20 cellular contexts compared by ENCODE assay signal in genomic region chr7:70208236-70209063, GRCh38.
DNase-seq lines count a peak whose midpoint lies in the region; ATAC-seq, FAIRE-seq and TF ChIP-seq lines count a peak whose summit lies in the region.
"Had no signal": no experiment of that assay in that cellular context is flagged by ENCODE, and none has a peak within 500 bp of the region (broad histone marks: within the 10 kb centered on the region; RNA-seq: fewer than 3 reads in every experiment).

No MANE protein-coding gene starts in this region.

- TF ChIP-seq POLR2A in esophagus squamous epithelium (IDR thresholded peaks at IDR 0.05) = no peak

- H3K4me3 ChIP-seq in astrocyte (ENCODE audit: insufficient read depth, low read depth, low read length) = no peak overlapping the region
- H3K4me3 ChIP-seq in esophagus squamous epithelium = no peak overlapping the region
- H3K4me3 ChIP-seq: body of pancreas, coronary artery, left ventricle myocardium inferior had no signal

- H3K79me2 ChIP-seq in astrocyte (ENCODE audit: insufficient read depth, low read length) = no peaks in the 10 kb centered on the region

- H3K4me1 ChIP-seq in astrocyte (ENCODE audit: insufficient read depth, low read length) (peaks cover 12% of the 10 kb centered on the region), esophagus squamous epithelium (no peaks in the 10 kb centered on the region)
- H3K4me1 ChIP-seq: left ventricle myocardium inferior had no signal

- no peak overlapping the region for H3K9ac ChIP-seq in astrocyte (ENCODE audit: low read length)

- H3K9me3 Mint-ChIP-seq in activated naive CD4-positive, alpha-beta T cell treated with anti-CD3 and anti-CD28 coated beads, Interleukin-2, amount 50 U/mL, for 72 hours = no peaks in the 10 kb centered on the region
- peaks cover 2% of the 10 kb centered on the region for H3K9me3 Mint-ChIP-seq in activated naive CD4-positive, alpha-beta T cell treated with anti-CD3 and anti-CD28 coated beads for 36 hours
- no peaks in the 10 kb centered on the region for H3K9me3 Mint-ChIP-seq in astrocyte (ENCODE audit: unreplicated experiment)
- no peaks in the 10 kb centered on the region for H3K9me3 Mint-ChIP-seq in activated naive CD8-positive, alpha-beta T cell treated with anti-CD3 and anti-CD28 coated beads for 36 hours

- CTCF ChIA-PET in activated naive CD4-positive, alpha-beta T cell treated with anti-CD3 and anti-CD28 coated beads for 36 hours (lab: Charles Lee) = no interaction called here

- peak; percentile 30 to 34 for ATAC-seq in activated naive CD4-positive, alpha-beta T cell treated with anti-CD3 and anti-CD28 coated beads, Interleukin-2, amount 50 U/mL, for 72 hours
- ATAC-seq: body of pancreas had no signal

- no peak overlapping the region for H2AFZ ChIP-seq in astrocyte (ENCODE audit: low read depth, low read length)

- H3K4me1 Mint-ChIP-seq in activated naive CD4-positive, alpha-beta T cell treated with anti-CD3 and anti-CD28 coated beads for 36 hours (ENCODE audit: low read depth) = no peaks in the 10 kb centered on the region
- peaks cover 2% of the 10 kb centered on the region for H3K4me1 Mint-ChIP-seq in astrocyte (ENCODE audit: low read depth, unreplicated experiment)
- H3K4me1 Mint-ChIP-seq in activated naive CD8-positive, alpha-beta T cell treated with anti-CD3 and anti-CD28 coated beads for 36 hours = no peaks in the 10 kb centered on the region
- H3K4me1 Mint-ChIP-seq: activated naive CD4-positive, alpha-beta T cell treated with anti-CD3 and anti-CD28 coated beads, Interleukin-2, amount 10 ng/mL, durations not matched to agents 7 days and 5 days; CD14-positive monocyte had no signal

- H3K27me3 Mint-ChIP-seq in activated naive CD4-positive, alpha-beta T cell treated with anti-CD3 and anti-CD28 coated beads for 36 hours (ENCODE audit: low read depth) = no peaks in the 10 kb centered on the region
- H3K27me3 Mint-ChIP-seq in astrocyte (ENCODE audit: low read depth, unreplicated experiment) = no peaks in the 10 kb centered on the region
- no peaks in the 10 kb centered on the region for H3K27me3 Mint-ChIP-seq in activated naive CD8-positive, alpha-beta T cell treated with anti-CD3 and anti-CD28 coated beads for 36 hours
- H3K27me3 Mint-ChIP-seq: activated naive CD4-positive, alpha-beta T cell treated with anti-CD3 and anti-CD28 coated beads, Interleukin-2, amount 10 ng/mL, durations not matched to agents 7 days and 5 days had no signal

- no peak for TF ChIP-seq CTCF in astrocyte (IDR thresholded peaks at IDR 0.05; ENCODE audit: insufficient read depth, low read depth, low read length)
- no peak for TF ChIP-seq CTCF in esophagus squamous epithelium (IDR thresholded peaks at IDR 0.05)

- H3K27ac ChIP-seq in astrocyte (ENCODE audit: low read depth, low read length) (no peak overlapping the region), esophagus squamous epithelium (no peak overlapping the region)
- H3K27ac ChIP-seq: body of pancreas, coronary artery, left ventricle myocardium inferior had no signal

- intact Hi-C loops in activated naive CD4-positive, alpha-beta T cell treated with anti-CD3 and anti-CD28 coated beads for 36 hours (cut with micrococcal nuclease) = no loop called here
- intact Hi-C loops in esophagus squamous epithelium (cut with DNase I) = no loop called here

- no peak for DNase-seq in activated naive CD4-positive, alpha-beta T cell treated with anti-CD3 and anti-CD28 coated beads, Interleukin-2, amount 50 U/mL, for 72 hours (ENCODE audit: low spot score in 2 of 2)
- DNase-seq in activated naive CD4-positive, alpha-beta T cell treated with anti-CD3 and anti-CD28 coated beads for 36 hours = no peak
- DNase-seq in astrocyte (ENCODE audit: low read depth) (peak; percentile 66), foreskin melanocyte (peak; percentile 73), urothelium cell line (ENCODE audit: low spot score) (peak; percentile 17), esophagus squamous epithelium (lab: John Stamatoyannopoulos, UW) (no peak)
- DNase-seq in activated CD4-positive, alpha-beta T cell treated with anti-CD3 and anti-CD28 coated beads for 4 hours = no peak
- DNase-seq in activated naive CD8-positive, alpha-beta T cell treated with anti-CD3 and anti-CD28 coated beads for 36 hours = no peak
- DNase-seq: activated CD4-positive, alpha-beta T cell treated with anti-CD3 and anti-CD28 coated beads, Interleukin-2, amount 50 U/mL, for 4 hours; activated naive CD4-positive, alpha-beta T cell treated with anti-CD3 and anti-CD28 coated beads, Interleukin-2, amount 10 ng/mL, durations not matched to agents 7 days and 5 days; body of pancreas; DMS 273 treated with DMSO at 0.1 percent for 48 hours; left ventricle myocardium inferior; NCI-H1436; NCI-H2171; nucleus accumbens; SHP77 treated with DMSO at 0.1 percent for 48 hours had no signal

- H3K27me3 ChIP-seq in astrocyte (ENCODE audit: insufficient read depth, low read length) (no peaks in the 10 kb centered on the region), esophagus squamous epithelium (no peaks in the 10 kb centered on the region)
- H3K27me3 ChIP-seq: body of pancreas had no signal

- H3K4me2 ChIP-seq in astrocyte (ENCODE audit: low read length) = peak overlapping the region; percentile 64

- H3K9me3 ChIP-seq in astrocyte (ENCODE audit: insufficient read depth, low read depth, low read length) = no peaks in the 10 kb centered on the region
- H3K9me3 ChIP-seq in esophagus squamous epithelium = no peaks in the 10 kb centered on the region
- H3K9me3 ChIP-seq: body of pancreas, left ventricle myocardium inferior had no signal

- H4K20me1 ChIP-seq in astrocyte (ENCODE audit: insufficient read depth, low read length) = peaks cover 6% of the 10 kb centered on the region

- WGBS in esophagus squamous epithelium, 2 donors = 29 to 37% methylated on average over 5 of the region's 5 CpGs

- H3K4me3 Mint-ChIP-seq in activated naive CD4-positive, alpha-beta T cell treated with anti-CD3 and anti-CD28 coated beads for 36 hours = no peak overlapping the region
- no peak overlapping the region for H3K4me3 Mint-ChIP-seq in astrocyte (ENCODE audit: unreplicated experiment)
- no peak overlapping the region for H3K4me3 Mint-ChIP-seq in activated naive CD8-positive, alpha-beta T cell treated with anti-CD3 and anti-CD28 coated beads for 36 hours
- H3K4me3 Mint-ChIP-seq: activated naive CD4-positive, alpha-beta T cell treated with anti-CD3 and anti-CD28 coated beads, Interleukin-2, amount 10 ng/mL, durations not matched to agents 7 days and 5 days; CD14-positive monocyte had no signal

- FAIRE-seq in astrocyte (lab: Jason Lieb, UNC) (no peak), urothelium cell line (lab: Jason Lieb, UNC) (peak; percentile 5)
- FAIRE-seq: HTR-8/SVneo had no signal

- H3K36me3 ChIP-seq in astrocyte (ENCODE audit: insufficient read depth, low read length) (no peaks in the 10 kb centered on the region), esophagus squamous epithelium (no peaks in the 10 kb centered on the region)
- H3K36me3 ChIP-seq: left ventricle myocardium inferior had no signal

- H3K36me3 Mint-ChIP-seq in activated naive CD4-positive, alpha-beta T cell treated with anti-CD3 and anti-CD28 coated beads, Interleukin-2, amount 50 U/mL, for 72 hours = no peaks in the 10 kb centered on the region
- H3K36me3 Mint-ChIP-seq in activated naive CD4-positive, alpha-beta T cell treated with anti-CD3 and anti-CD28 coated beads for 36 hours (ENCODE audit: low read depth) = no peaks in the 10 kb centered on the region
- no peaks in the 10 kb centered on the region for H3K36me3 Mint-ChIP-seq in astrocyte (ENCODE audit: low read depth, unreplicated experiment)
- H3K36me3 Mint-ChIP-seq in activated naive CD8-positive, alpha-beta T cell treated with anti-CD3 and anti-CD28 coated beads for 36 hours = no peaks in the 10 kb centered on the region
- H3K36me3 Mint-ChIP-seq: activated naive CD4-positive, alpha-beta T cell treated with anti-CD3 and anti-CD28 coated beads, Interleukin-2, amount 10 ng/mL, durations not matched to agents 7 days and 5 days; CD14-positive monocyte had no signal

- H3K27ac Mint-ChIP-seq in activated naive CD4-positive, alpha-beta T cell treated with anti-CD3 and anti-CD28 coated beads, Interleukin-2, amount 50 U/mL, for 72 hours = no peak overlapping the region
- no peak overlapping the region for H3K27ac Mint-ChIP-seq in activated naive CD4-positive, alpha-beta T cell treated with anti-CD3 and anti-CD28 coated beads for 36 hours
- no peak overlapping the region for H3K27ac Mint-ChIP-seq in astrocyte (ENCODE audit: unreplicated experiment)
- H3K27ac Mint-ChIP-seq in activated naive CD8-positive, alpha-beta T cell treated with anti-CD3 and anti-CD28 coated beads for 36 hours = no peak overlapping the region
- H3K27ac Mint-ChIP-seq: activated naive CD4-positive, alpha-beta T cell treated with anti-CD3 and anti-CD28 coated beads, Interleukin-2, amount 10 ng/mL, durations not matched to agents 7 days and 5 days; CD14-positive monocyte had no signal

Comparison
In these comparisons a context has a peak if more than half of its experiments do, and no peak if none do; other contexts are left out.
1. DNase-seq: peak in astrocyte (single experiment), foreskin melanocyte (single experiment) and urothelium cell line (single experiment); none in activated naive CD4-positive, alpha-beta T cell treated with anti-CD3 and anti-CD28 coated beads, Interleukin-2, amount 50 U/mL, for 72 hours (0 of 2), activated naive CD4-positive, alpha-beta T cell treated with anti-CD3 and anti-CD28 coated beads for 36 hours (single experiment), esophagus squamous epithelium (single experiment), activated CD4-positive, alpha-beta T cell treated with anti-CD3 and anti-CD28 coated beads for 4 hours (0 of 2) and activated naive CD8-positive, alpha-beta T cell treated with anti-CD3 and anti-CD28 coated beads for 36 hours (single experiment).